ENCODE assay signal across 11 cellular contexts in the genomic region with DNA sequence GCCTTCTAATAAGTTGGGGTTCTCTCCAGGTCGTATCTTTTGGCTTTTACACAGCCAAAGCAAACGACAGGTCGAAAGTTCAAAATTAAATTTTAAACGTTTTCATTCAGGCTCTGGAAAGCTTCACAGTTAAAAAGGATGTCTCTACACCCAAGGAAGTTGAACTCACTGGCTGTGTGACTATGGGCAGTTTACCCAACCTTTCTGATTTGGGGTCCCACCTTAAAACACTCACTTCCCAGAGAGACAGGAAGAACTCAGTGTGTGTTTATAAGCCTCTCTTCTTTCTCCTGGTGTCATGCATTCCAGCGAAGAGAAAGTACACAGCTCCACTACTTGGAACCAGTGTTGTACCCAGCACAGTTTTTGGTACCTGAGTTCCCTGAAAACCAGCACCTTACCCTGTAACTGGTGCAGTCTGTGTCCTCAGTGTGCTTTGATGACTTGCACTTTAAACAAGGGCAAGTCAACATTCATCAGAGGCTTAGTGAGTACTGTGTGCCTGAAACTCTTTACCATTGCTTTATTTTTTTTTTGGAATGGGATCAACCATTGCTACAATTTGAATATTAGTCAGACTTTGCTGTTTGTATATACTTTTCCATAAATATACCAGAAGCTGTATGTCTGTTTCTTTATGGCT. TPM values are rescaled to one million over a fixed set of nuclear protein-coding genes. Genes with fewer than 3 reads are reported as not detected.
DNase-seq lines count a peak whose midpoint lies in the region; ATAC-seq and TF ChIP-seq lines count a peak whose summit lies in the region.
"Had no signal": no experiment of that assay in that cellular context is flagged by ENCODE, and none has a peak within 500 bp of the region (broad histone marks: within the 10 kb centered on the region; RNA-seq: fewer than 3 reads in every experiment).

No MANE protein-coding gene starts in this region.

- POLR2A ChIA-PET in MCF 10A (lab: Yijun Ruan, JAX) = interaction anchor here (0.5 to 5.6 kb wide), 12 partner anchors 17 to 122 kb away, joined by 3 to 53 read pairs (median 4); a partner anchor contains a TSS

- peaks cover 37% of the 10 kb centered on the region for H3K4me1 Mint-ChIP-seq in MCF 10A (ENCODE audit: insufficient read depth, unreplicated experiment)
- H3K4me1 Mint-ChIP-seq in T-helper 1 cell treated with Interleukin-12 subunit alpha and Interleukin-12 subunit beta and Interleukin-4 antibody, amounts not matched to agents 30 μg/mL and 1 μg/mL, for 36 hours (ENCODE audit: low read depth) = peaks cover 24% of the 10 kb centered on the region
- peaks cover 12% of the 10 kb centered on the region for H3K4me1 Mint-ChIP-seq in glutamatergic neuron (ENCODE audit: low read depth, unreplicated experiment)

- H3K36me3 Mint-ChIP-seq in MCF 10A (ENCODE audit: insufficient read depth, unreplicated experiment) (peaks cover 18% of the 10 kb centered on the region), glutamatergic neuron (ENCODE audit: unreplicated experiment) (no peaks in the 10 kb centered on the region)
- peaks cover 19% of the 10 kb centered on the region for H3K36me3 Mint-ChIP-seq in T-helper 1 cell treated with Interleukin-12 subunit alpha and Interleukin-12 subunit beta and Interleukin-4 antibody, amounts not matched to agents 30 μg/mL and 1 μg/mL, for 36 hours (ENCODE audit: low read depth)

- ATAC-seq in GM18907 (IDR thresholded peaks at IDR 0.05; ENCODE audit: unreplicated experiment) (no peak), HG03095 (IDR thresholded peaks at IDR 0.05; ENCODE audit: unreplicated experiment) (no peak)
- ATAC-seq: stimulated activated naive B cell treated with anti-CD40 and anti-IgM and Interleukin-4, amounts not matched to agents 10 μg/mL and 1 μg/mL and 100 μg/mL, for 72 hours had no signal

- H3K36me3 ChIP-seq in breast epithelium = no peaks in the 10 kb centered on the region

- no peaks in the 10 kb centered on the region for H3K4me1 ChIP-seq in breast epithelium

- no TSS peak for BruUV-seq in MCF 10A (replicated peaks; lab: Mats Ljungman, UMichigan)

- TF ChIP-seq POLR2A in breast epithelium (IDR thresholded peaks at IDR 0.05) = no peak

- H3K27ac Mint-ChIP-seq in MCF 10A (ENCODE audit: low read depth, unreplicated experiment) (peak overlapping the region; percentile 73), glutamatergic neuron (ENCODE audit: unreplicated experiment) (no peak overlapping the region)
- H3K27ac Mint-ChIP-seq in T-helper 1 cell treated with Interleukin-12 subunit alpha and Interleukin-12 subunit beta and Interleukin-4 antibody, amounts not matched to agents 30 μg/mL and 1 μg/mL, for 36 hours = no peak overlapping the region

- H3K27me3 Mint-ChIP-seq in MCF 10A (ENCODE audit: insufficient read depth, unreplicated experiment) (no peaks in the 10 kb centered on the region), glutamatergic neuron (ENCODE audit: unreplicated experiment) (peaks cover 9% of the 10 kb centered on the region)
- H3K27me3 Mint-ChIP-seq in T-helper 1 cell treated with Interleukin-12 subunit alpha and Interleukin-12 subunit beta and Interleukin-4 antibody, amounts not matched to agents 30 μg/mL and 1 μg/mL, for 36 hours (ENCODE audit: low read depth) = no peaks in the 10 kb centered on the region
- H3K27me3 Mint-ChIP-seq: stimulated activated naive B cell treated with anti-CD40 and anti-IgM and Interleukin-4, amounts not matched to agents 10 μg/mL and 1 μg/mL and 100 μg/mL, for 72 hours had no signal

- H3K4me3 ChIP-seq in breast epithelium = no peak overlapping the region

- no peaks in the 10 kb centered on the region for H3K9me3 ChIP-seq in breast epithelium
- H3K9me3 ChIP-seq: sigmoid colon had no signal

- CTCF ChIA-PET in MCF 10A (lab: Yijun Ruan, JAX) = interaction anchor here (0.5 to 2.0 kb wide), 12 partner anchors 11 to 110 kb away, joined by 3 to 10 read pairs (median 4); no protein-coding TSS in a partner anchor

- no peaks in the 10 kb centered on the region for H3K27me3 ChIP-seq in breast epithelium
- H3K27me3 ChIP-seq: sigmoid colon had no signal

- H3K27ac ChIP-seq in breast epithelium = no peak overlapping the region

- peak overlapping the region; percentile 96 for H3K4me3 Mint-ChIP-seq in MCF 10A (ENCODE audit: unreplicated experiment)
- peak overlapping the region; percentile 68 for H3K4me3 Mint-ChIP-seq in T-helper 1 cell treated with Interleukin-12 subunit alpha and Interleukin-12 subunit beta and Interleukin-4 antibody, amounts not matched to agents 30 μg/mL and 1 μg/mL, for 36 hours
- peak overlapping the region; percentile 87 for H3K4me3 Mint-ChIP-seq in glutamatergic neuron (ENCODE audit: unreplicated experiment)

- DNase-seq in MCF 10A (ENCODE audit: unreplicated experiment) = no peak
- no peak for DNase-seq in breast epithelium (ENCODE audit: low spot score in 2 of 2)
- DNase-seq in glutamatergic neuron = no peak
- no peak for DNase-seq in NCI-H128 (lab: John Stamatoyannopoulos, UW; ENCODE audit: unreplicated experiment)
- DNase-seq in NCI-H524 treated with DMSO at 0.1 percent for 48 hours (lab: John Stamatoyannopoulos, UW) = no peak
- DNase-seq: effector memory CD4-positive, alpha-beta T cell; sigmoid colon; stimulated activated naive B cell treated with anti-CD40 and anti-IgM and Interleukin-4, amounts not matched to agents 10 μg/mL and 1 μg/mL and 100 μg/mL, for 72 hours had no signal

- intact Hi-C loops in MCF 10A (cut with micrococcal nuclease) (loop anchor here (5.0 kb wide), 1 partner anchor 97 kb away; no protein-coding TSS in a partner anchor), breast epithelium (cut with DNase I; ENCODE audit: low total_unique reads) (loop anchor here (10.0 kb wide), 1 partner anchor 70 kb away; no protein-coding TSS in a partner anchor)

- H3K9me3 Mint-ChIP-seq in MCF 10A (ENCODE audit: unreplicated experiment) = no peaks in the 10 kb centered on the region
- no peaks in the 10 kb centered on the region for H3K9me3 Mint-ChIP-seq in T-helper 1 cell treated with Interleukin-12 subunit alpha and Interleukin-12 subunit beta and Interleukin-4 antibody, amounts not matched to agents 30 μg/mL and 1 μg/mL, for 36 hours
- peaks cover 6% of the 10 kb centered on the region for H3K9me3 Mint-ChIP-seq in glutamatergic neuron (ENCODE audit: unreplicated experiment)
- H3K9me3 Mint-ChIP-seq: stimulated activated naive B cell treated with anti-CD40 and anti-IgM and Interleukin-4, amounts not matched to agents 10 μg/mL and 1 μg/mL and 100 μg/mL, for 72 hours had no signal

- TF ChIP-seq CTCF in MCF 10A (IDR thresholded peaks at IDR 0.05; ENCODE audit: unreplicated experiment) = no peak
- TF ChIP-seq CTCF in breast epithelium (IDR thresholded peaks at IDR 0.05) = no peak
- TF ChIP-seq CTCF in glutamatergic neuron (IDR thresholded peaks at IDR 0.05; ENCODE audit: partially characterized antibody, unreplicated experiment) = no peak

RNA-seq across cellular contexts. Expression of a gene that starts 1.7 kb away (rescaled TPM):
- total RNA-seq in MCF 10A (2022) (12.2 and 12.4 TPM in 2 replicates), breast epithelium (10 to 100 TPM in 1 of 3 donors, 1 to 10 TPM in 2; 3.6 to 10.6 (median 7.0) TPM), glutamatergic neuron (ENCODE audit: unreplicated experiment) (47.2 TPM)

RNA-seq across cellular contexts. Expression of a gene that starts 2.1 kb away (rescaled TPM):
- total RNA-seq in MCF 10A (2022) = 89.6 and 95.7 TPM in 2 replicates
- total RNA-seq in breast epithelium = 10 to 100 TPM; 36.8 to 58.7 (median 55.6) TPM
- total RNA-seq in glutamatergic neuron (ENCODE audit: unreplicated experiment) = 60.3 TPM
